ENCODE assay signal across 1 cellular context in genomic region chr1:119181236-119181635, GRCh38.
TF ChIP-seq lines count a peak whose summit lies in the region.

No MANE protein-coding gene starts in this region.

TF ChIP-seq in neural cell, 6 proteins besides CTCF, POLR2A, EP300 and RAD21:
- TF ChIP-seq, protein P1, sequence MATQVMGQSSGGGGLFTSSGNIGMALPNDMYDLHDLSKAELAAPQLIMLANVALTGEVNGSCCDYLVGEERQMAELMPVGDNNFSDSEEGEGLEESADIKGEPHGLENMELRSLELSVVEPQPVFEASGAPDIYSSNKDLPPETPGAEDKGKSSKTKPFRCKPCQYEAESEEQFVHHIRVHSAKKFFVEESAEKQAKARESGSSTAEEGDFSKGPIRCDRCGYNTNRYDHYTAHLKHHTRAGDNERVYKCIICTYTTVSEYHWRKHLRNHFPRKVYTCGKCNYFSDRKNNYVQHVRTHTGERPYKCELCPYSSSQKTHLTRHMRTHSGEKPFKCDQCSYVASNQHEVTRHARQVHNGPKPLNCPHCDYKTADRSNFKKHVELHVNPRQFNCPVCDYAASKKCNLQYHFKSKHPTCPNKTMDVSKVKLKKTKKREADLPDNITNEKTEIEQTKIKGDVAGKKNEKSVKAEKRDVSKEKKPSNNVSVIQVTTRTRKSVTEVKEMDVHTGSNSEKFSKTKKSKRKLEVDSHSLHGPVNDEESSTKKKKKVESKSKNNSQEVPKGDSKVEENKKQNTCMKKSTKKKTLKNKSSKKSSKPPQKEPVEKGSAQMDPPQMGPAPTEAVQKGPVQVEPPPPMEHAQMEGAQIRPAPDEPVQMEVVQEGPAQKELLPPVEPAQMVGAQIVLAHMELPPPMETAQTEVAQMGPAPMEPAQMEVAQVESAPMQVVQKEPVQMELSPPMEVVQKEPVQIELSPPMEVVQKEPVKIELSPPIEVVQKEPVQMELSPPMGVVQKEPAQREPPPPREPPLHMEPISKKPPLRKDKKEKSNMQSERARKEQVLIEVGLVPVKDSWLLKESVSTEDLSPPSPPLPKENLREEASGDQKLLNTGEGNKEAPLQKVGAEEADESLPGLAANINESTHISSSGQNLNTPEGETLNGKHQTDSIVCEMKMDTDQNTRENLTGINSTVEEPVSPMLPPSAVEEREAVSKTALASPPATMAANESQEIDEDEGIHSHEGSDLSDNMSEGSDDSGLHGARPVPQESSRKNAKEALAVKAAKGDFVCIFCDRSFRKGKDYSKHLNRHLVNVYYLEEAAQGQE (IDR thresholded peaks at IDR 0.05; ENCODE audit: borderline replicate concordance): no peak
- TF ChIP-seq MXI1 (conservative IDR thresholded peaks at IDR 0.05; ENCODE audit: poor library complexity, severe bottlenecking) (no peak), TAF1 (IDR thresholded peaks at IDR 0.05; ENCODE audit: low read depth) (no peak), EZH2 (IDR thresholded peaks at IDR 0.05; ENCODE audit: borderline replicate concordance, insufficient read depth, low read length, poor library complexity, severe bottlenecking) (no peak), SMC3 (conservative IDR thresholded peaks at IDR 0.05; ENCODE audit: poor library complexity) (no peak), POLR2AphosphoS5 (IDR thresholded peaks at IDR 0.05) (no peak)
